ENCODE assay signal across 8 cellular contexts in the genomic region with DNA sequence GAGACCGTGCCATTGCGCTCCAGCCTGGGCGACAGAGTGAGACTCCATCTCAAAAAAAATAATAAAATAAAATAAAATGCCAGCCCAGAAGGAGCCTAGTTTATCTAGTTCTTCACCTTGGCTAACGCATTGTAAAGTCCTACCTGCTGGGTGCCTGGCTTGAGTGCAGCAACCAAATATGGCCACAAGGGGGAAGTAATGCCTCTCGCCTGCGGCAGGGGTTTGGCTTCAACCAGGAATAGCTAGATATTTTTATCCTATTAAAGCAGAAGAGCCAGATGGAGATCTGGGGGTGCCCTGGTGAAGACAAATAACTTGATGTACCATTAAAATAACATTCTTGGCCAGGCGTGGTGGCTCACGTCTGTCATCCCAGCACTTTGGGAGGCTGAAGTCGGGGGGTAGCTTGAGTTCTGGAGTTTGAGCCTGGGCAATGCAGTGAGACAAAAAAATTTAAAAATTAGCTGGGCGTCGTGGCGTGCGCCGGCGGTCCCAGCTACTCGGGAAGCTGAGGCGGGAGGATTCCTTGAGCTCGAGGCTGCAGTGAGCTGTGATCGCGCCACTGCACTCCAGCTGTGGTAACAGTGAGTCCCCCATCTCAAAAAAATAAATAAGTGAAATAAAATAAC. TPM values are rescaled to one million over a fixed set of nuclear protein-coding genes. Genes with fewer than 3 reads are reported as not detected.
DNase-seq lines count a peak whose midpoint lies in the region; ATAC-seq and TF ChIP-seq lines count a peak whose summit lies in the region.

No MANE protein-coding gene starts in this region.

- ATAC-seq in heart right ventricle (peak; percentile 72 to 89 (median 85)), HG03280 (IDR thresholded peaks at IDR 0.05; ENCODE audit: unreplicated experiment) (no peak), GM21367 (IDR thresholded peaks at IDR 0.05; ENCODE audit: unreplicated experiment) (no peak)

- 18 to 25% (median 19%) methylated on average over 20 of the region's 20 CpGs for WGBS in adrenal gland, 4 donors
- WGBS in heart right ventricle, 2 donors = 25 to 26% methylated on average over 20 of the region's 20 CpGs

- peaks cover 0 to 4% of the 10 kb centered on the region in 2 donors for H3K4me1 ChIP-seq in adrenal gland (replicated peaks in 1 of 2)
- H3K4me1 ChIP-seq in heart right ventricle = peaks cover 0 to 36% (median 11%) of the 10 kb centered on the region in 9 donors

- H3K9me3 ChIP-seq in adrenal gland (replicated peaks in 1 of 3) = no peaks in the 10 kb centered on the region
- H3K9me3 ChIP-seq in heart right ventricle = no peaks in the 10 kb centered on the region

- peak; percentile 15 for DNase-seq in GM12864 (ENCODE audit: low read depth)
- peak; percentile 67 for DNase-seq in NCI-H1694 treated with DMSO at 0.1 percent for 48 hours (lab: John Stamatoyannopoulos, UW)
- DNase-seq in T-helper 1 cell = peak; percentile 43 to 64 (median 47)
- peak; percentile 71 to 91 (median 75) for DNase-seq in adrenal gland
- DNase-seq in heart right ventricle = peak; percentile 50 to 79
- DNase-seq in renal cortical epithelial cell (ENCODE audit: low read depth) = peak; percentile 58

- no peak overlapping the region for H3K4me3 ChIP-seq in GM12864 (ENCODE audit: low read depth, low read length)
- H3K4me3 ChIP-seq in adrenal gland = no peak overlapping the region
- H3K4me3 ChIP-seq in heart right ventricle = peak overlapping the region in 2 of 10 donors; percentile 10 to 13

- H3K36me3 ChIP-seq in adrenal gland (replicated peaks in 1 of 2) = no peaks in the 10 kb centered on the region
- H3K36me3 ChIP-seq in heart right ventricle = no peaks in the 10 kb centered on the region

- TF ChIP-seq CTCF in GM12864 (IDR thresholded peaks at IDR 0.05; ENCODE audit: low read depth, low read length, missing control alignments) (peak; percentile 84), adrenal gland (IDR thresholded peaks at IDR 0.05) (peak; percentile 69 to 94 (median 86)), heart right ventricle (IDR thresholded peaks at IDR 0.05) (peak; percentile 92 to 97 (median 95))

- H3K27ac ChIP-seq in adrenal gland = no peak overlapping the region
- H3K27ac ChIP-seq in heart right ventricle = no peak overlapping the region

- no peak for TF ChIP-seq POLR2A in adrenal gland (IDR thresholded peaks at IDR 0.05)

- intact Hi-C loops in adrenal gland (cut with DNase I) (loop anchor here in 1 of 2 donors (5.0 kb wide), 1 partner anchor 36 kb away; no protein-coding TSS in a partner anchor), heart right ventricle (cut with DNase I) (loop anchor here (1.0 to 10.0 kb wide), 5 partner anchors 35 to 221 kb away; no protein-coding TSS in a partner anchor)

- H3K27me3 ChIP-seq in adrenal gland = peaks cover 11% of the 10 kb centered on the region
- no peaks in the 10 kb centered on the region for H3K27me3 ChIP-seq in heart right ventricle

RNA-seq across cellular contexts. Expression of a gene that starts 20.6 kb away (rescaled TPM):
- total RNA-seq in adrenal gland (1 to 10 TPM; 1.3 to 8.1 (median 2.2) TPM), heart right ventricle (10 to 100 TPM in 8 of 10 donors, 1 to 10 TPM in 2; 6.5 to 44.8 (median 18.8) TPM), renal cortical epithelial cell (3.5 and 4.2 TPM in 2 replicates)
- polyA plus RNA-seq in adrenal gland (10 to 100 TPM in 1 of 3 donors, 1 to 10 TPM in 2; 3.0 to 11.2 (median 3.5) TPM), heart right ventricle (10 to 100 TPM in 1 of 2 donors, under 1 TPM in 1; 0.71 to 11.8 TPM)

RNA-seq across cellular contexts. Expression of a gene that starts 27.9 kb away (rescaled TPM):
- total RNA-seq in adrenal gland = 10 to 100 TPM; 23.9 to 41.8 (median 35.7) TPM
- 10 to 100 TPM in 2 of 3 donors, 1 to 10 TPM in 1; 7.7 to 23.5 (median 14.2) TPM for polyA plus RNA-seq in adrenal gland
- 10 to 100 TPM; 26.7 to 37.1 (median 33.2) TPM for total RNA-seq in heart right ventricle
- polyA plus RNA-seq in heart right ventricle = 1 to 10 TPM; 7.9 to 9.1 TPM
- 7.3 and 32.8 TPM in 2 replicates for total RNA-seq in renal cortical epithelial cell

Comparison
In these comparisons a context has a peak if more than half of its experiments do, and no peak if none do; other contexts are left out.
1. DNase-seq: peak in every context shown above with its lines; median percentile 75 in adrenal gland; 67 in NCI-H1694 treated with DMSO at 0.1 percent for 48 hours; 64 in heart right ventricle; 58 in renal cortical epithelial cell; 47 in T-helper 1 cell; 15 in GM12864.
2. ATAC-seq: peak in heart right ventricle (8 of 8); none in HG03280 (single experiment) and GM21367 (single experiment).
3. Peak in every context shown above with its lines, with median percentiles within 50 percentile points of each other: CTCF ChIP-seq.